Comparison of ENCODE assay signal across 9 cellular contexts in genomic region chr6:15336905-15337583, GRCh38.
DNase-seq lines count a peak whose midpoint lies in the region; ATAC-seq and TF ChIP-seq lines count a peak whose summit lies in the region.
"Had no signal": no experiment of that assay in that cellular context is flagged by ENCODE, and none has a peak within 500 bp of the region (broad histone marks: within the 10 kb centered on the region; RNA-seq: fewer than 3 reads in every experiment).

No MANE protein-coding gene starts in this region.

- H3K27me3 Mint-ChIP-seq in activated T-helper 2 cell treated with anti-CD3 and anti-CD28 coated beads, Interferon-gamma antibody, Interleukin-2, Interleukin-4, amounts not matched to agents 10 μg/mL and 5 μg/mL and 100 μg/mL, durations not matched to agents 14 hours and 24 hours and 36 hours (ENCODE audit: low read depth), result no peaks in the 10 kb centered on the region
- H3K27me3 Mint-ChIP-seq in natural killer cell (ENCODE audit: low read depth in 2 of 2), result no peaks in the 10 kb centered on the region

- in situ Hi-C loops in HAP-1 (cut with MboI; ENCODE audit: low sequenced_read_pairs), result no loop called here

- H3K4me3 ChIP-seq in lower lobe of right lung (no peak overlapping the region), HAP-1 (no peak overlapping the region)
- H3K4me3 ChIP-seq: testis had no signal

- TF ChIP-seq CTCF in natural killer cell (IDR thresholded peaks at IDR 0.05) (no peak), lower lobe of right lung (IDR thresholded peaks at IDR 0.05) (no peak)

- H3K9me3 Mint-ChIP-seq in activated T-helper 2 cell treated with anti-CD3 and anti-CD28 coated beads, Interferon-gamma antibody, Interleukin-2, Interleukin-4, amounts not matched to agents 10 μg/mL and 5 μg/mL and 100 μg/mL, durations not matched to agents 14 hours and 24 hours and 36 hours, result no peaks in the 10 kb centered on the region
- no peaks in the 10 kb centered on the region for H3K9me3 Mint-ChIP-seq in natural killer cell

- intact Hi-C loops in activated T-helper 2 cell treated with anti-CD3 and anti-CD28 coated beads, Interferon-gamma antibody, Interleukin-2, Interleukin-4, amounts not matched to agents 10 μg/mL and 5 μg/mL and 100 μg/mL, durations not matched to agents 14 hours and 24 hours and 36 hours (cut with micrococcal nuclease), result no loop called here
- intact Hi-C loops in natural killer cell (cut with micrococcal nuclease) (no loop called here), lower lobe of right lung (cut with DNase I) (no loop called here)

- no peak overlapping the region for H3K27ac ChIP-seq in lower lobe of right lung
- H3K27ac ChIP-seq: testis had no signal

- peaks cover 71% of the 10 kb centered on the region for H3K4me1 Mint-ChIP-seq in activated T-helper 2 cell treated with anti-CD3 and anti-CD28 coated beads, Interferon-gamma antibody, Interleukin-2, Interleukin-4, amounts not matched to agents 10 μg/mL and 5 μg/mL and 100 μg/mL, durations not matched to agents 14 hours and 24 hours and 36 hours (ENCODE audit: low read depth)
- peaks cover 79 to 81% of the 10 kb centered on the region in 2 donors for H3K4me1 Mint-ChIP-seq in natural killer cell

- H3K4me3 Mint-ChIP-seq in activated T-helper 2 cell treated with anti-CD3 and anti-CD28 coated beads, Interferon-gamma antibody, Interleukin-2, Interleukin-4, amounts not matched to agents 10 μg/mL and 5 μg/mL and 100 μg/mL, durations not matched to agents 14 hours and 24 hours and 36 hours (ENCODE audit: low read depth), result peak overlapping the region; percentile 38
- H3K4me3 Mint-ChIP-seq in natural killer cell, result peak overlapping the region; percentile 7

- H3K9me3 ChIP-seq in lower lobe of right lung (no peaks in the 10 kb centered on the region), HAP-1 (no peaks in the 10 kb centered on the region)
- H3K9me3 ChIP-seq: testis had no signal

- peaks cover 47% of the 10 kb centered on the region for H3K4me1 ChIP-seq in lower lobe of right lung
- peaks cover 6% of the 10 kb centered on the region for H3K4me1 ChIP-seq in HAP-1

- H3K27me3 ChIP-seq in lower lobe of right lung (ENCODE audit: low read depth) (no peaks in the 10 kb centered on the region), HAP-1 (ENCODE audit: low read depth) (no peaks in the 10 kb centered on the region)
- H3K27me3 ChIP-seq: testis had no signal

- ATAC-seq in natural killer cell, result no peak
- ATAC-seq in lower lobe of right lung, result no peak

- H3K36me3 ChIP-seq in lower lobe of right lung (no peaks in the 10 kb centered on the region), HAP-1 (replicated peaks) (no peaks in the 10 kb centered on the region)

- H3K27ac Mint-ChIP-seq in activated T-helper 2 cell treated with anti-CD3 and anti-CD28 coated beads, Interferon-gamma antibody, Interleukin-2, Interleukin-4, amounts not matched to agents 10 μg/mL and 5 μg/mL and 100 μg/mL, durations not matched to agents 14 hours and 24 hours and 36 hours, result peak overlapping the region; percentile 71
- peak overlapping the region; percentile 59 for H3K27ac Mint-ChIP-seq in natural killer cell

- H3K36me3 Mint-ChIP-seq in activated T-helper 2 cell treated with anti-CD3 and anti-CD28 coated beads, Interferon-gamma antibody, Interleukin-2, Interleukin-4, amounts not matched to agents 10 μg/mL and 5 μg/mL and 100 μg/mL, durations not matched to agents 14 hours and 24 hours and 36 hours (ENCODE audit: low read depth), result peaks cover 45% of the 10 kb centered on the region
- no peaks in the 10 kb centered on the region for H3K36me3 Mint-ChIP-seq in natural killer cell

- DNase-seq in DMS 273 treated with DMSO at 0.1 percent for 48 hours (lab: John Stamatoyannopoulos, UW) (peak; percentile 19), Kasumi-1 (lab: John Stamatoyannopoulos, UW) (peak; percentile 57 to 59), natural killer cell (no peak), NCI-H146 (lab: John Stamatoyannopoulos, UW) (no peak), lower lobe of right lung (no peak), HAP-1 (ENCODE audit: low spot score in 2 of 2) (no peak)
- no peak for DNase-seq in activated T-helper 2 cell treated with anti-CD3 and anti-CD28 coated beads, Interferon-gamma antibody, Interleukin-2, Interleukin-4, amounts not matched to agents 10 μg/mL and 5 μg/mL and 100 μg/mL, durations not matched to agents 14 hours and 24 hours and 36 hours (ENCODE audit: low spot score)
- DNase-seq: activated CD4-positive, CD25-positive, alpha-beta regulatory T cell treated with anti-CD3 and anti-CD28 coated beads, Interleukin-2, amount 50 U/mL, for 72 hours; testis had no signal

Comparison
In these comparisons a context has a peak if more than half of its experiments do, and no peak if none do; other contexts are left out.
1. DNase-seq: peak in DMS 273 treated with DMSO at 0.1 percent for 48 hours (single experiment) and Kasumi-1 (2 of 2); none in activated T-helper 2 cell treated with anti-CD3 and anti-CD28 coated beads, Interferon-gamma antibody, Interleukin-2, Interleukin-4, amounts not matched to agents 10 μg/mL and 5 μg/mL and 100 μg/mL, durations not matched to agents 14 hours and 24 hours and 36 hours (single experiment), natural killer cell (single experiment), NCI-H146 (single experiment), lower lobe of right lung (single experiment) and HAP-1 (0 of 2).